ENCODE assay signal across 21 cellular contexts in genomic region chr5:123717139-123717538, GRCh38.
DNase-seq lines count a peak whose midpoint lies in the region; ATAC-seq and TF ChIP-seq lines count a peak whose summit lies in the region.
"Had no signal": no experiment of that assay in that cellular context is flagged by ENCODE, and none has a peak within 500 bp of the region (broad histone marks: within the 10 kb centered on the region; RNA-seq: fewer than 3 reads in every experiment).

No MANE protein-coding gene starts in this region.

- no peaks in the 10 kb centered on the region for H3K27me3 ChIP-seq in kidney epithelial cell (ENCODE audit: control insufficient read depth, insufficient read depth, low read length)
- H3K27me3 ChIP-seq: ascending aorta, dorsolateral prefrontal cortex, transverse colon had no signal

- H3K36me3 ChIP-seq in kidney epithelial cell (ENCODE audit: control insufficient read depth, insufficient read depth, low read length) = no peaks in the 10 kb centered on the region
- H3K36me3 ChIP-seq: ascending aorta, transverse colon had no signal

- H3K27ac Mint-ChIP-seq in type B pancreatic cell = no peak overlapping the region
- H3K27ac Mint-ChIP-seq: natural killer cell had no signal

- TF ChIP-seq CTCF in AG10803 (conservative IDR thresholded peaks at IDR 0.05; ENCODE audit: low read length) (no peak), choroid plexus epithelial cell (conservative IDR thresholded peaks at IDR 0.05; ENCODE audit: low read depth, low read length) (no peak), kidney epithelial cell (IDR thresholded peaks at IDR 0.05; ENCODE audit: insufficient read depth, low read length, poor library complexity, severe bottlenecking) (no peak), type B pancreatic cell (conservative IDR thresholded peaks at IDR 0.05) (no peak)

- H3K4me1 Mint-ChIP-seq in type B pancreatic cell (ENCODE audit: unreplicated experiment) = peaks cover 6% of the 10 kb centered on the region
- H3K4me1 Mint-ChIP-seq: natural killer cell had no signal

- H3K4me3 ChIP-seq in AG10803 (ENCODE audit: low read length) (no peak overlapping the region), choroid plexus epithelial cell (ENCODE audit: low read depth, low read length) (no peak overlapping the region), kidney epithelial cell (ENCODE audit: low read depth, low read length) (no peak overlapping the region)
- H3K4me3 ChIP-seq: ascending aorta, dorsolateral prefrontal cortex, transverse colon had no signal

- peak; percentile 85 for DNase-seq in AG10803 (ENCODE audit: low read depth)
- peak; percentile 35 for DNase-seq in NCI-H226
- peak; percentile 66 for DNase-seq in choroid plexus epithelial cell (ENCODE audit: low read depth)
- peak; percentile 32 for DNase-seq in kidney epithelial cell (ENCODE audit: low read depth)
- no peak for DNase-seq in midbrain (lab: John Stamatoyannopoulos, UW)
- no peak for DNase-seq in sciatic nerve (ENCODE audit: low spot score)
- no peak for DNase-seq in amniotic stem cell (lab: John Stamatoyannopoulos, UW)
- DNase-seq in type B pancreatic cell (ENCODE audit: extremely low spot score, unreplicated experiment) = no peak
- DNase-seq: ACHN; activated CD4-positive, CD25-positive, alpha-beta regulatory T cell; activated effector memory CD4-positive, alpha-beta T cell treated with anti-CD3 and anti-CD28 coated beads, Interleukin-2, amount 50 U/mL, for 16 hours; Caco-2; dorsolateral prefrontal cortex; GF-D8; GOT3; natural killer cell; NCI-H2227 treated with DMSO at 0.1 percent for 48 hours; stimulated activated naive CD4-positive, alpha-beta T cell; transverse colon had no signal

- intact Hi-C loops in sciatic nerve (cut with DNase I) = no loop called here

- H3K9me3 Mint-ChIP-seq in type B pancreatic cell = peaks cover 9% of the 10 kb centered on the region

- H3K36me3 Mint-ChIP-seq in type B pancreatic cell = no peaks in the 10 kb centered on the region
- H3K36me3 Mint-ChIP-seq: natural killer cell had no signal

- H3K27me3 Mint-ChIP-seq in type B pancreatic cell = no peaks in the 10 kb centered on the region

- no peak overlapping the region for H3K4me3 Mint-ChIP-seq in type B pancreatic cell
- H3K4me3 Mint-ChIP-seq: natural killer cell had no signal

- ATAC-seq in sciatic nerve = no peak
- ATAC-seq: natural killer cell, Right ventricle myocardium inferior had no signal

Comparison
In these comparisons a context has a peak if more than half of its experiments do, and no peak if none do; other contexts are left out.
1. DNase-seq: peak in AG10803 (single experiment), NCI-H226 (single experiment), choroid plexus epithelial cell (single experiment) and kidney epithelial cell (single experiment); none in midbrain (single experiment), sciatic nerve (single experiment), amniotic stem cell (single experiment) and type B pancreatic cell (single experiment).